Comparison of ENCODE assay signal across 1 cellular context in genomic region chr6:106975699-106976032, GRCh38.
A peak's percentile ranks its signal among the peaks of the same experiment; 100 is the strongest.
TF ChIP-seq lines count a peak whose summit lies in the region.

No MANE protein-coding gene starts in this region.

TF ChIP-seq in K562, 482 proteins besides CTCF, POLR2A, EP300 and RAD21 (continued from another document):
- TF ChIP-seq, protein P1, sequence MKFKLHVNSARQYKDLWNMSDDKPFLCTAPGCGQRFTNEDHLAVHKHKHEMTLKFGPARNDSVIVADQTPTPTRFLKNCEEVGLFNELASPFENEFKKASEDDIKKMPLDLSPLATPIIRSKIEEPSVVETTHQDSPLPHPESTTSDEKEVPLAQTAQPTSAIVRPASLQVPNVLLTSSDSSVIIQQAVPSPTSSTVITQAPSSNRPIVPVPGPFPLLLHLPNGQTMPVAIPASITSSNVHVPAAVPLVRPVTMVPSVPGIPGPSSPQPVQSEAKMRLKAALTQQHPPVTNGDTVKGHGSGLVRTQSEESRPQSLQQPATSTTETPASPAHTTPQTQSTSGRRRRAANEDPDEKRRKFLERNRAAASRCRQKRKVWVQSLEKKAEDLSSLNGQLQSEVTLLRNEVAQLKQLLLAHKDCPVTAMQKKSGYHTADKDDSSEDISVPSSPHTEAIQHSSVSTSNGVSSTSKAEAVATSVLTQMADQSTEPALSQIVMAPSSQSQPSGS (CRISPR knock-in tag; IDR thresholded peaks at IDR 0.05): no peak
- no peak for TF ChIP-seq ETS1 (conservative IDR thresholded peaks at IDR 0.05; ENCODE audit: control insufficient read depth, low read depth, low read length)
- peak; percentile 13; the same call in 1 of the 2 replicates for TF ChIP-seq ARID3A (IDR thresholded peaks at IDR 0.05; ENCODE audit: borderline replicate concordance, low read depth, low read length)
- TF ChIP-seq IRF9 (tag; IDR thresholded peaks at IDR 0.05): no peak
- TF ChIP-seq SMC3 (conservative IDR thresholded peaks at IDR 0.05; ENCODE audit: insufficient read depth, low read depth, low read length): no peak
